ENCODE assay signal across 2 cellular contexts in the genomic region with DNA sequence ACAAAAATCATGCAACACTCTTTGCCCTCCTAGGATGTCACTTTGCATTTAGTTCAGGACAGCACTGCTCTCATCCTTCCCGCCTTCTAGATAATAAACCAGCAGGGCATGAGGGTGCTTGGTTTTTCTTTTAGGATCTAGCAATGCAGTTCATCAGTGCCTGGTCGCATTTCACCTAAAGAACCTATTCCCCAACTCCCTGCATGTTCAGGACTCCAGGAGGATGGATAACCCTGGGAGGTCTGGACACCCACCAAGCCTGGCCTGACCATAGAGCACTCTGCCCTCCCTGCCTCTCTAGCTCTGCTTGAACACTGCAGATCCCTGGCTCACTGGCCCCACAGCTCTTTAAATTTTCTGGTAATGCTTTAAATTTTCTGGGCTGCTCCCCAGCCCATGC.
TF ChIP-seq lines count a peak whose summit lies in the region.

No MANE protein-coding gene starts in this region.

TF ChIP-seq in SK-N-SH, 30 proteins besides CTCF, POLR2A, EP300 and RAD21:
- no peak for TF ChIP-seq GATA2 (CRISPR knock-in tag; IDR thresholded peaks at IDR 0.05)
- TF ChIP-seq SIN3A (IDR thresholded peaks at IDR 0.05; ENCODE audit: borderline replicate concordance, low read depth, low read length) = no peak
- no peak for TF ChIP-seq ZBTB33 (IDR thresholded peaks at IDR 0.05; ENCODE audit: borderline replicate concordance, low read depth)
- no peak for TF ChIP-seq RCOR1 (IDR thresholded peaks at IDR 0.05; ENCODE audit: low read length)

TF ChIP-seq in SK-N-SH treated with all-trans-retinoic acid at 6 μM for 48 hours, 23 proteins besides CTCF, POLR2A, EP300 and RAD21:
- TF ChIP-seq CREB5 (CRISPR knock-in tag; IDR thresholded peaks at IDR 0.05; ENCODE audit: low read depth) = no peak
- TF ChIP-seq ZFP3 (CRISPR knock-in tag; IDR thresholded peaks at IDR 0.05) = no peak
- TF ChIP-seq TCF4 (CRISPR knock-in tag; IDR thresholded peaks at IDR 0.05; ENCODE audit: borderline replicate concordance) = no peak
- TF ChIP-seq RARB (CRISPR knock-in tag; IDR thresholded peaks at IDR 0.05) = no peak
- no peak for TF ChIP-seq SNAI2 (CRISPR knock-in tag; IDR thresholded peaks at IDR 0.05)
- TF ChIP-seq CSDC2 (CRISPR knock-in tag; IDR thresholded peaks at IDR 0.05) = no peak
- no peak for TF ChIP-seq ESRRG (CRISPR knock-in tag; IDR thresholded peaks at IDR 0.05)
- TF ChIP-seq BACH2 (CRISPR knock-in tag; IDR thresholded peaks at IDR 0.05; ENCODE audit: borderline replicate concordance) = no peak
- no peak for TF ChIP-seq ZFP30 (CRISPR knock-in tag; IDR thresholded peaks at IDR 0.05)
- no peak for TF ChIP-seq ZC3H10 (CRISPR knock-in tag; IDR thresholded peaks at IDR 0.05)
- TF ChIP-seq, protein P1, sequence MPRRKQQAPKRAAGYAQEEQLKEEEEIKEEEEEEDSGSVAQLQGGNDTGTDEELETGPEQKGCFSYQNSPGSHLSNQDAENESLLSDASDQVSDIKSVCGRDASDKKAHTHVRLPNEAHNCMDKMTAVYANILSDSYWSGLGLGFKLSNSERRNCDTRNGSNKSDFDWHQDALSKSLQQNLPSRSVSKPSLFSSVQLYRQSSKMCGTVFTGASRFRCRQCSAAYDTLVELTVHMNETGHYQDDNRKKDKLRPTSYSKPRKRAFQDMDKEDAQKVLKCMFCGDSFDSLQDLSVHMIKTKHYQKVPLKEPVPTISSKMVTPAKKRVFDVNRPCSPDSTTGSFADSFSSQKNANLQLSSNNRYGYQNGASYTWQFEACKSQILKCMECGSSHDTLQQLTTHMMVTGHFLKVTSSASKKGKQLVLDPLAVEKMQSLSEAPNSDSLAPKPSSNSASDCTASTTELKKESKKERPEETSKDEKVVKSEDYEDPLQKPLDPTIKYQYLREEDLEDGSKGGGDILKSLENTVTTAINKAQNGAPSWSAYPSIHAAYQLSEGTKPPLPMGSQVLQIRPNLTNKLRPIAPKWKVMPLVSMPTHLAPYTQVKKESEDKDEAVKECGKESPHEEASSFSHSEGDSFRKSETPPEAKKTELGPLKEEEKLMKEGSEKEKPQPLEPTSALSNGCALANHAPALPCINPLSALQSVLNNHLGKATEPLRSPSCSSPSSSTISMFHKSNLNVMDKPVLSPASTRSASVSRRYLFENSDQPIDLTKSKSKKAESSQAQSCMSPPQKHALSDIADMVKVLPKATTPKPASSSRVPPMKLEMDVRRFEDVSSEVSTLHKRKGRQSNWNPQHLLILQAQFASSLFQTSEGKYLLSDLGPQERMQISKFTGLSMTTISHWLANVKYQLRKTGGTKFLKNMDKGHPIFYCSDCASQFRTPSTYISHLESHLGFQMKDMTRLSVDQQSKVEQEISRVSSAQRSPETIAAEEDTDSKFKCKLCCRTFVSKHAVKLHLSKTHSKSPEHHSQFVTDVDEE (CRISPR knock-in tag; IDR thresholded peaks at IDR 0.05) = no peak
- TF ChIP-seq ZNF565 (CRISPR knock-in tag; conservative IDR thresholded peaks at IDR 0.05; ENCODE audit: low read depth) = no peak
- no peak for TF ChIP-seq PATZ1 (CRISPR knock-in tag; IDR thresholded peaks at IDR 0.05; ENCODE audit: borderline replicate concordance)
- TF ChIP-seq, protein P2, sequence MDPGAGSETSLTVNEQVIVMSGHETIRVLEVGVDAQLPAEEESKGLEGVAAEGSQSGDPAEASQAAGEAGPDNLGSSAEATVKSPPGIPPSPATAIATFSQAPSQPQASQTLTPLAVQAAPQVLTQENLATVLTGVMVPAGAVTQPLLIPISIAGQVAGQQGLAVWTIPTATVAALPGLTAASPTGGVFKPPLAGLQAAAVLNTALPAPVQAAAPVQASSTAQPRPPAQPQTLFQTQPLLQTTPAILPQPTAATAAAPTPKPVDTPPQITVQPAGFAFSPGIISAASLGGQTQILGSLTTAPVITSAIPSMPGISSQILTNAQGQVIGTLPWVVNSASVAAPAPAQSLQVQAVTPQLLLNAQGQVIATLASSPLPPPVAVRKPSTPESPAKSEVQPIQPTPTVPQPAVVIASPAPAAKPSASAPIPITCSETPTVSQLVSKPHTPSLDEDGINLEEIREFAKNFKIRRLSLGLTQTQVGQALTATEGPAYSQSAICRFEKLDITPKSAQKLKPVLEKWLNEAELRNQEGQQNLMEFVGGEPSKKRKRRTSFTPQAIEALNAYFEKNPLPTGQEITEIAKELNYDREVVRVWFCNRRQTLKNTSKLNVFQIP (CRISPR knock-in tag; IDR thresholded peaks at IDR 0.05; ENCODE audit: borderline replicate concordance, low read depth) = no peak
- TF ChIP-seq ZNF8 (CRISPR knock-in tag; IDR thresholded peaks at IDR 0.05) = no peak
- TF ChIP-seq ISL1 (CRISPR knock-in tag; IDR thresholded peaks at IDR 0.05) = no peak
- TF ChIP-seq PPARA (CRISPR knock-in tag; IDR thresholded peaks at IDR 0.05; ENCODE audit: borderline replicate concordance) = no peak
- TF ChIP-seq, protein P3, sequence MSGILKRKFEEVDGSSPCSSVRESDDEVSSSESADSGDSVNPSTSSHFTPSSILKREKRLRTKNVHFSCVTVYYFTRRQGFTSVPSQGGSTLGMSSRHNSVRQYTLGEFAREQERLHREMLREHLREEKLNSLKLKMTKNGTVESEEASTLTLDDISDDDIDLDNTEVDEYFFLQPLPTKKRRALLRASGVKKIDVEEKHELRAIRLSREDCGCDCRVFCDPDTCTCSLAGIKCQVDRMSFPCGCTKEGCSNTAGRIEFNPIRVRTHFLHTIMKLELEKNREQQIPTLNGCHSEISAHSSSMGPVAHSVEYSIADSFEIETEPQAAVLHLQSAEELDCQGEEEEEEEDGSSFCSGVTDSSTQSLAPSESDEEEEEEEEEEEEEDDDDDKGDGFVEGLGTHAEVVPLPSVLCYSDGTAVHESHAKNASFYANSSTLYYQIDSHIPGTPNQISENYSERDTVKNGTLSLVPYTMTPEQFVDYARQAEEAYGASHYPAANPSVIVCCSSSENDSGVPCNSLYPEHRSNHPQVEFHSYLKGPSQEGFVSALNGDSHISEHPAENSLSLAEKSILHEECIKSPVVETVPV (CRISPR knock-in tag; IDR thresholded peaks at IDR 0.05) = no peak
- TF ChIP-seq OSR1 (CRISPR knock-in tag; IDR thresholded peaks at IDR 0.05) = no peak
TF ChIP-seq in SK-N-SH treated with all-trans-retinoic acid at 6 μM for 48 hours: peak in this region for 0.
